11 cellular contexts compared by ENCODE assay signal in genomic region chrX:102715967-102716366, GRCh38.
"Had no signal": no experiment of that assay in that cellular context is flagged by ENCODE, and none has a peak within 500 bp of the region (broad histone marks: within the 10 kb centered on the region; RNA-seq: fewer than 3 reads in every experiment).

No MANE protein-coding gene starts in this region.

- H3K9ac ChIP-seq: GM23248 had no signal

- FAIRE-seq: H1, H54 had no signal

- H3K4me3 ChIP-seq: GM23248, GM23338, HAP-1 had no signal

- H2AFZ ChIP-seq: GM23248, GM23338 had no signal

- H3K27ac Mint-ChIP-seq: GM23338, H9, HFFc6 had no signal

- H3K9me3 Mint-ChIP-seq: GM23338, HFFc6 had no signal

- DNase-seq: GM23248, GOT3, H7, H9, HCEC 1CT, HFFc6 had no signal

- ATAC-seq: GM23338, HCT116 had no signal

- H3K4me2 ChIP-seq: GM23338 had no signal

- H3K27ac ChIP-seq: GM23248 had no signal

- H3K9me3 ChIP-seq: HAP-1 had no signal

- H3K4me3 Mint-ChIP-seq: GM23338, H9, HFFc6 had no signal
